ENCODE assay signal across 9 cellular contexts in genomic region chr5:36070687-36071571, GRCh38. TPM values are rescaled to one million over a fixed set of nuclear protein-coding genes. Genes with fewer than 3 reads are reported as not detected.
DNase-seq lines count a peak whose midpoint lies in the region; ATAC-seq and TF ChIP-seq lines count a peak whose summit lies in the region.
"Had no signal": no experiment of that assay in that cellular context is flagged by ENCODE, and none has a peak within 500 bp of the region (broad histone marks: within the 10 kb centered on the region; RNA-seq: fewer than 3 reads in every experiment).

No MANE protein-coding gene starts in this region.

- TF ChIP-seq CTCF in esophagus muscularis mucosa (IDR thresholded peaks at IDR 0.05) = no peak

- no peak overlapping the region for H3K9ac ChIP-seq in rectal smooth muscle tissue (ENCODE audit: low read length)

- no peak overlapping the region for H3K27ac Mint-ChIP-seq in activated naive CD8-positive, alpha-beta T cell
- H3K27ac Mint-ChIP-seq: activated B cell treated with CpG ODN at 0.5 μM for 24 hours had no signal

- H3K36me3 ChIP-seq in rectal smooth muscle tissue (ENCODE audit: control insufficient read depth, insufficient read depth, low read length) = no peaks in the 10 kb centered on the region
- H3K36me3 ChIP-seq in esophagus muscularis mucosa = no peaks in the 10 kb centered on the region

- H3K36me3 Mint-ChIP-seq in activated naive CD8-positive, alpha-beta T cell = no peaks in the 10 kb centered on the region

- intact Hi-C loops in esophagus muscularis mucosa (cut with DNase I) = no loop called here

- peak overlapping the region; percentile 48 for H3K4me3 Mint-ChIP-seq in activated naive CD8-positive, alpha-beta T cell
- H3K4me3 Mint-ChIP-seq: activated B cell treated with CpG ODN at 0.5 μM for 24 hours had no signal

- DNase-seq in esophagus muscularis mucosa (ENCODE audit: extremely low spot score) (no peak), HuH-7 (ENCODE audit: low spot score) (no peak), NCI-H2081 (lab: John Stamatoyannopoulos, UW) (no peak), AG08395 (ENCODE audit: low spot score) (no peak)
- DNase-seq: activated B cell treated with CpG ODN at 0.5 μM for 24 hours had no signal

- H3K4me3 ChIP-seq in rectal smooth muscle tissue (ENCODE audit: low read length) (peak overlapping the region; percentile 1), esophagus muscularis mucosa (no peak overlapping the region)

- H3K9me3 ChIP-seq in esophagus muscularis mucosa = no peaks in the 10 kb centered on the region

- H3K9me3 Mint-ChIP-seq in activated naive CD8-positive, alpha-beta T cell (ENCODE audit: low read depth) = no peaks in the 10 kb centered on the region
- H3K9me3 Mint-ChIP-seq: activated B cell treated with CpG ODN at 0.5 μM for 24 hours had no signal

- peak; percentile 74 for ATAC-seq in GM18907 (IDR thresholded peaks at IDR 0.05; ENCODE audit: unreplicated experiment)
- peak; percentile 69 for ATAC-seq in HG02981 (IDR thresholded peaks at IDR 0.05; ENCODE audit: unreplicated experiment)

- WGBS in esophagus muscularis mucosa = 66% methylated on average over 9 of the region's 9 CpGs

- H3K27me3 ChIP-seq in rectal smooth muscle tissue (ENCODE audit: control insufficient read depth, insufficient read depth, low read length) (no peaks in the 10 kb centered on the region), esophagus muscularis mucosa (peaks cover 0 to 18% (median 0%) of the 10 kb centered on the region in 4 donors)

- no peak for TF ChIP-seq EP300 in esophagus muscularis mucosa (IDR thresholded peaks at IDR 0.05)

- H3K27ac ChIP-seq in rectal smooth muscle tissue (ENCODE audit: low read depth, low read length) (no peak overlapping the region), esophagus muscularis mucosa (replicated peaks in 1 of 4) (no peak overlapping the region)

- TF ChIP-seq POLR2A in esophagus muscularis mucosa (IDR thresholded peaks at IDR 0.05; ENCODE audit: low read depth) = no peak

- H3K4me1 ChIP-seq in rectal smooth muscle tissue (ENCODE audit: control insufficient read depth, insufficient read depth, low read length) (no peaks in the 10 kb centered on the region), esophagus muscularis mucosa (peaks cover 0 to 6% (median 0%) of the 10 kb centered on the region in 4 donors)

- H3K4me1 Mint-ChIP-seq in activated naive CD8-positive, alpha-beta T cell (ENCODE audit: low read depth) = peaks cover 10% of the 10 kb centered on the region

- peaks cover 19% of the 10 kb centered on the region for H3K27me3 Mint-ChIP-seq in activated naive CD8-positive, alpha-beta T cell

RNA-seq across cellular contexts. Expression of gene UGT3A2, which starts 4.2 kb away (rescaled TPM):
- total RNA-seq in esophagus muscularis mucosa = not detected
- total RNA-seq: activated B cell treated with CpG ODN at 0.5 μM for 24 hours had no signal
